ENCODE assay signal across 17 cellular contexts in the genomic region with DNA sequence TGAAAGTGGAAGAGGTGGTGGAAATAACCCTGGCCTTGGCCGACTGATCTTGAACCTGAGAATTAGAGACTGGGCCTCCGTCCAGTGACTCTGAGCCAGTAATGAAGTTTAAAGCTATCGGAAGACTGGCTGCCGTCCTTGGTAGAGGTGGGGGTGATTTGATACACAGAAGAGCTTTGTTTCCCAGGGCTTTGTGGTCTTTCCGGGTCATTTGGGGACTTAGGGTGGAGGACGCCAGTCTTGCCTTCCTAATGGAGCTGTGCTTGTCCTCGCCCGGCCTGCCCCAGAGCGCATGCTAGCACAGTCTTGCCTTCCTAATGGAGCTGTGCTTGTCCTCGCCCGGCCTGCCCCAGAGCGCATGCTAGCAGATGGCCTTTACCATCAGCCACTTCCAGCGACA.
DNase-seq lines count a peak whose midpoint lies in the region; ATAC-seq and TF ChIP-seq lines count a peak whose summit lies in the region.
"Had no signal": no experiment of that assay in that cellular context is flagged by ENCODE, and none has a peak within 500 bp of the region (broad histone marks: within the 10 kb centered on the region; RNA-seq: fewer than 3 reads in every experiment).

No MANE protein-coding gene starts in this region.

- H3K27me3 ChIP-seq in breast epithelium (no peaks in the 10 kb centered on the region), mammary epithelial cell (ENCODE audit: insufficient read depth, low read length) (no peaks in the 10 kb centered on the region), left ventricle myocardium inferior (ENCODE audit: low read depth) (no peaks in the 10 kb centered on the region), neuronal stem cell (ENCODE audit: control insufficient read depth in 3 of 3, insufficient read depth in 3 of 3, low read depth in 1 of 3, low read length in 3 of 3) (no peaks in the 10 kb centered on the region), upper lobe of left lung (no peaks in the 10 kb centered on the region)

- DNase-seq in breast epithelium (ENCODE audit: low spot score in 2 of 2): no peak
- no peak for DNase-seq in mammary epithelial cell
- DNase-seq in left ventricle myocardium inferior: no peak
- no peak for DNase-seq in neuronal stem cell (ENCODE audit: low spot score)
- DNase-seq in upper lobe of left lung: no peak
- no peak for DNase-seq in H4 (ENCODE audit: low spot score)
- no peak for DNase-seq in DMS114 treated with DMSO at 0.1 percent for 48 hours (lab: John Stamatoyannopoulos, UW; ENCODE audit: unreplicated experiment)
- DNase-seq: 8988T; activated CD4-positive, alpha-beta T cell treated with anti-CD3 and anti-CD28 coated beads, Interleukin-2, amount 50 U/mL, for 1 hour; activated naive CD4-positive, alpha-beta T cell treated with Interleukin-2 at 50 U/mL for 16 hours; aorta; GDM1; kidney glomerular epithelial cell; small intestine; stimulated activated CD4-positive, alpha-beta T cell treated with anti-CD3 and anti-CD28 coated beads, Interleukin-4, amount 100 ng/mL, for 24 hours; T-helper 1 cell had no signal

- H3K4me1 ChIP-seq in breast epithelium (peaks cover 6 to 9% of the 10 kb centered on the region in 2 donors), mammary epithelial cell (ENCODE audit: insufficient read depth, low read length) (peaks cover 16% of the 10 kb centered on the region), left ventricle myocardium inferior (peaks cover 68% of the 10 kb centered on the region), neuronal stem cell (ENCODE audit: control insufficient read depth in 2 of 2, insufficient read depth in 1 of 2, low read depth in 1 of 2, low read length in 2 of 2) (peaks cover 0 to 4% of the 10 kb centered on the region in 2 donors), upper lobe of left lung (peaks cover 14 to 21% (median 18%) of the 10 kb centered on the region in 4 donors)

- H2BK12ac ChIP-seq in neuronal stem cell (ENCODE audit: low read length): no peak overlapping the region

- no peaks in the 10 kb centered on the region for H3K36me3 ChIP-seq in breast epithelium
- H3K36me3 ChIP-seq in mammary epithelial cell (ENCODE audit: insufficient read depth, low read length): no peaks in the 10 kb centered on the region
- no peaks in the 10 kb centered on the region for H3K36me3 ChIP-seq in left ventricle myocardium inferior
- H3K36me3 ChIP-seq in neuronal stem cell (replicated peaks in 1 of 2; ENCODE audit: control insufficient read depth in 2 of 2, insufficient read depth in 2 of 2, low read length in 2 of 2): no peaks in the 10 kb centered on the region
- no peaks in the 10 kb centered on the region for H3K36me3 ChIP-seq in upper lobe of left lung

- ATAC-seq in upper lobe of left lung (ENCODE audit: low FRiP score in 2 of 2) (no peak), GM21786 (IDR thresholded peaks at IDR 0.05; ENCODE audit: unreplicated experiment) (no peak)

- WGBS in mammary epithelial cell (ENCODE audit: low coverage, missing lambda C conversion rate): 76% methylated on average over 13 of the region's 13 CpGs
- WGBS in neuronal stem cell (ENCODE audit: extremely low coverage in 2 of 2, insufficient read length in 2 of 2, insufficient replicate concordance in 1 of 2), 2 donors: no CpG with 5 or more reads among the region's 13 CpGs
- WGBS in upper lobe of left lung, 2 donors: 66 to 72% methylated on average over 11 to 13 of the region's 13 CpGs

- CTCF ChIA-PET in mammary epithelial cell (lab: Charles Lee; ENCODE audit: low non-redundant PET): no interaction called here

- TF ChIP-seq EP300 in upper lobe of left lung (IDR thresholded peaks at IDR 0.05): no peak

- no peak overlapping the region for H2AFZ ChIP-seq in mammary epithelial cell (ENCODE audit: low read depth, low read length)
- no peak overlapping the region for H2AFZ ChIP-seq in neuronal stem cell (ENCODE audit: low read length)

- no peaks in the 10 kb centered on the region for H3K79me1 ChIP-seq in neuronal stem cell (ENCODE audit: low read depth, low read length)

- H2BK15ac ChIP-seq in neuronal stem cell (ENCODE audit: low read length): no peak overlapping the region

- no peak overlapping the region for H3K23ac ChIP-seq in neuronal stem cell (ENCODE audit: low read depth, low read length, poor library complexity)

- H3K79me2 ChIP-seq in mammary epithelial cell (ENCODE audit: insufficient read depth, low read length): no peaks in the 10 kb centered on the region

- peak overlapping the region; percentile 60 to 61 for H3K27ac ChIP-seq in breast epithelium
- H3K27ac ChIP-seq in mammary epithelial cell (ENCODE audit: insufficient read depth, low read depth, low read length): no peak overlapping the region
- H3K27ac ChIP-seq in left ventricle myocardium inferior (replicated peaks): peak overlapping the region; percentile 80
- no peak overlapping the region for H3K27ac ChIP-seq in neuronal stem cell (replicated peaks; ENCODE audit: low read length)
- H3K27ac ChIP-seq in upper lobe of left lung: peak overlapping the region; percentile 27 to 72 (median 54)

- H3K9me3 ChIP-seq in breast epithelium: no peaks in the 10 kb centered on the region
- H3K9me3 ChIP-seq in mammary epithelial cell (replicated peaks; ENCODE audit: insufficient read depth, low read length): no peaks in the 10 kb centered on the region
- no peaks in the 10 kb centered on the region for H3K9me3 ChIP-seq in left ventricle myocardium inferior (replicated peaks)
- H3K9me3 ChIP-seq in neuronal stem cell (replicated peaks in 1 of 2; ENCODE audit: control insufficient read depth in 2 of 2, insufficient read depth in 1 of 2, low read depth in 1 of 2, low read length in 2 of 2): no peaks in the 10 kb centered on the region
- no peaks in the 10 kb centered on the region for H3K9me3 ChIP-seq in upper lobe of left lung

- TF ChIP-seq POLR2A in breast epithelium (IDR thresholded peaks at IDR 0.05) (no peak), upper lobe of left lung (IDR thresholded peaks at IDR 0.05) (no peak)

- no TSS peak for BruUV-seq in mammary epithelial cell (replicated peaks; lab: Mats Ljungman, UMichigan)

- no peak overlapping the region for H3K4ac ChIP-seq in neuronal stem cell (ENCODE audit: low read length)

- in situ Hi-C loops in mammary epithelial cell (cut with MboI; ENCODE audit: low sequenced_read_pairs in 2 of 2): loop anchor here in 1 of 2 donors (25.0 kb wide), 1 partner anchor 109 kb away; the partner anchor contains the start of gene DCPS

- H3K4me3 ChIP-seq in breast epithelium (no peak overlapping the region), mammary epithelial cell (replicated peaks in 1 of 3; ENCODE audit: insufficient read depth in 1 of 3, low read depth in 2 of 3, low read length in 3 of 3) (no peak overlapping the region), left ventricle myocardium inferior (no peak overlapping the region), neuronal stem cell (ENCODE audit: low read length in 2 of 2) (no peak overlapping the region), upper lobe of left lung (no peak overlapping the region)

- H3K9ac ChIP-seq in mammary epithelial cell (ENCODE audit: insufficient read depth, low read length) (no peak overlapping the region), neuronal stem cell (ENCODE audit: low read depth, low read length, poor library complexity) (no peak overlapping the region)

- H3K4me2 ChIP-seq in mammary epithelial cell (ENCODE audit: insufficient read depth, low read depth, low read length) (no peak overlapping the region), neuronal stem cell (ENCODE audit: insufficient read depth, low read length, poor library complexity, severe bottlenecking) (no peak overlapping the region)

- no peak overlapping the region for H3K14ac ChIP-seq in neuronal stem cell (ENCODE audit: low read length)

- H4K8ac ChIP-seq in neuronal stem cell (ENCODE audit: low read depth, low read length): peak overlapping the region; percentile 58

- no peak overlapping the region for H4K91ac ChIP-seq in neuronal stem cell (ENCODE audit: low read depth, low read length, poor library complexity)

- TF ChIP-seq CTCF in breast epithelium (IDR thresholded peaks at IDR 0.05) (no peak), mammary epithelial cell (conservative IDR thresholded peaks at IDR 0.05 in 1 of 2, IDR thresholded peaks at IDR 0.05 in 1 of 2; ENCODE audit: extremely low read depth in 1 of 2, insufficient read depth in 1 of 2, low read depth in 1 of 2, low read length in 2 of 2) (no peak), left ventricle myocardium inferior (IDR thresholded peaks at IDR 0.05; ENCODE audit: borderline replicate concordance) (no peak), upper lobe of left lung (IDR thresholded peaks at IDR 0.05) (no peak)

- no peak overlapping the region for H3K18ac ChIP-seq in neuronal stem cell (ENCODE audit: low read length)

- dilution Hi-C loops in mammary epithelial cell (cut with HindIII; ENCODE audit: low sequenced_read_pairs): loop anchor here (5.0 kb wide), 1 partner anchor 104 kb away; no protein-coding TSS in a partner anchor

- H2AK5ac ChIP-seq in neuronal stem cell (ENCODE audit: low read depth, low read length): no peak overlapping the region

- H2BK120ac ChIP-seq in neuronal stem cell (ENCODE audit: low read depth, low read length): no peak overlapping the region

- no peaks in the 10 kb centered on the region for H4K20me1 ChIP-seq in mammary epithelial cell (ENCODE audit: insufficient read depth, low read length)

- H2BK5ac ChIP-seq in neuronal stem cell (ENCODE audit: low read length): no peak overlapping the region

- intact Hi-C loops in breast epithelium (cut with DNase I; ENCODE audit: low total_unique reads) (no loop called here), mammary epithelial cell (cut with micrococcal nuclease) (no loop called here), left ventricle myocardium inferior (cut with micrococcal nuclease) (no loop called here)

Comparison
In these comparisons a context has a peak if more than half of its experiments do, and no peak if none do; other contexts are left out.
1. H3K27ac ChIP-seq: peak in breast epithelium (2 of 2), left ventricle myocardium inferior (single experiment) and upper lobe of left lung (4 of 4); none in mammary epithelial cell (single experiment) and neuronal stem cell (single experiment).